27 cellular contexts compared by ENCODE assay signal in the genomic region with DNA sequence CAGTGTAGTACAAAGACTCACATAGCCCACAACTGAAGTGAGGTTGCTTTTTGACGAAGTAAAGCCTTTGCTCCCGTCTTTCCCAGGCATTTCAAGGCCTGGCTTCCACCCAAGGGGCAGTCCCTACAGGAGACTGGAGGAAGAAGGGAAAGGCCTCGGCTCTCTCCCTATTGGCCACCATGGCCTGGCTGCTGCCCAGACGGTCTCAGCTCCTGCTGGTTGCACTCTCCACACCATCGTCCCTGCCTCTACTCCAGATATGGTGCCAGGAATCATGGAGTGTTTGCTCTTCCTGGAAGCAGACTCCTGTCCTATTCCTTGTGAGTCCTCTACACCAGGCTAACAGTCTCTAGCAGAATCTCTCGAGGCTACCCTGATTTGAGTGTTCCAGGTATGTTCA.
"Had no signal": no experiment of that assay in that cellular context is flagged by ENCODE, and none has a peak within 500 bp of the region (broad histone marks: within the 10 kb centered on the region; RNA-seq: fewer than 3 reads in every experiment).

No MANE protein-coding gene starts in this region.

- ATAC-seq: left colon; natural killer cell; pancreas; right cardiac atrium; sciatic nerve; stimulated activated naive B cell treated with anti-CD40 and anti-IgM and Interleukin-4, amounts not matched to agents 10 μg/mL and 1 μg/mL and 100 μg/mL, for 72 hours; stimulated activated naive CD8-positive, alpha-beta T cell treated with anti-CD3 and anti-CD28 coated beads, Interleukin-15, Interleukin-2, amounts not matched to agents 100 U/mL and 50 U/mL, for 24 hours; upper lobe of right lung had no signal

- DNase-seq: hippocampal formation; immature natural killer cell; kidney; left colon; left ventricle myocardium inferior; mesendoderm; naive B cell; natural killer cell; nephron progenitor cell; pancreas; posterior cingulate gyrus; retina; right cardiac atrium; stimulated activated CD4-positive, alpha-beta T cell treated with anti-CD3 and anti-CD28 coated beads, Interleukin-12 subunit alpha, Interleukin-12 subunit beta, amount 100 ng/mL, for 4 hours; stimulated activated CD4-positive, alpha-beta T cell treated with anti-CD3 and anti-CD28 coated beads, Interleukin-15, amount 100 ng/mL, for 24 hours; stimulated activated CD4-positive, alpha-beta T cell treated with anti-CD3 and anti-CD28 coated beads, Interleukin-2, amount 100 ng/mL, for 24 hours; stimulated activated CD4-positive, alpha-beta T cell treated with anti-CD3 and anti-CD28 coated beads, Interleukin-4, amount 100 ng/mL, for 1 hour; stimulated activated naive B cell treated with anti-CD40 and anti-IgM and Interleukin-4, amounts not matched to agents 10 μg/mL and 1 μg/mL and 100 μg/mL, for 72 hours; stimulated activated naive CD8-positive, alpha-beta T cell treated with anti-CD3 and anti-CD28 coated beads, Interleukin-15, Interleukin-2, amounts not matched to agents 100 U/mL and 50 U/mL, for 24 hours; stomach; testis; thyroid gland; transverse colon; upper lobe of right lung; uterus had no signal

- FAIRE-seq: islet of Langerhans, kidney, pancreas had no signal
